9 cellular contexts compared by ENCODE assay signal in the genomic region with DNA sequence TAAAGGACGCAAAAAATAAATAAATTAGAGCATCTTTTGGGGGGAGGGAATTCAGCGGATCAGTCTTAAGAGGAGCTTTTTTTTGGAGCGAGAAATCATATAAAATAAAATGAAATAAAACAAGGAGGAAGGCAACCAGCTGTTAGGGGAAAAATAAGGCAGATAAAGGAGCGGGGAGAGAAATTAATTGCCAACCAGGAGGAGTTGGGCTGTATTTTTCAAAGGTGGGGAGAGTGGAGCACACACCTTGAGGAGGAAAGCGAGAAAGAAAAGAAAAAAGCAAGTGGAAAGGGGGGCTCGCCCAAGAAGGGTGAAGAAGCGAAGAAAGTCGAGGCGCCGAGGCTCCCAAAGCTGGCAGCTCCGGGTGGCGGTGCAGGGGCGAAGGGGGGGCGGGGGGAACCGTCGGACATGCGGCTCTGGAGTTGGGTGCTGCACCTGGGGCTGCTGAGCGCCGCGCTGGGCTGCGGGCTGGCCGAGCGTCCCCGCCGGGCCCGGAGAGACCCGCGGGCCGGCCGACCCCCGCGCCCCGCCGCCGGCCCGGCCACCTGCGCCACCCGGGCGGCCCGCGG. TPM values are rescaled to one million over a fixed set of nuclear protein-coding genes. Genes with fewer than 3 reads are reported as not detected.
DNase-seq lines count a peak whose midpoint lies in the region; ATAC-seq lines count a peak whose summit lies in the region.
"Had no signal": no experiment of that assay in that cellular context is flagged by ENCODE, and none has a peak within 500 bp of the region (broad histone marks: within the 10 kb centered on the region; RNA-seq: fewer than 3 reads in every experiment).

A gene with protein sequence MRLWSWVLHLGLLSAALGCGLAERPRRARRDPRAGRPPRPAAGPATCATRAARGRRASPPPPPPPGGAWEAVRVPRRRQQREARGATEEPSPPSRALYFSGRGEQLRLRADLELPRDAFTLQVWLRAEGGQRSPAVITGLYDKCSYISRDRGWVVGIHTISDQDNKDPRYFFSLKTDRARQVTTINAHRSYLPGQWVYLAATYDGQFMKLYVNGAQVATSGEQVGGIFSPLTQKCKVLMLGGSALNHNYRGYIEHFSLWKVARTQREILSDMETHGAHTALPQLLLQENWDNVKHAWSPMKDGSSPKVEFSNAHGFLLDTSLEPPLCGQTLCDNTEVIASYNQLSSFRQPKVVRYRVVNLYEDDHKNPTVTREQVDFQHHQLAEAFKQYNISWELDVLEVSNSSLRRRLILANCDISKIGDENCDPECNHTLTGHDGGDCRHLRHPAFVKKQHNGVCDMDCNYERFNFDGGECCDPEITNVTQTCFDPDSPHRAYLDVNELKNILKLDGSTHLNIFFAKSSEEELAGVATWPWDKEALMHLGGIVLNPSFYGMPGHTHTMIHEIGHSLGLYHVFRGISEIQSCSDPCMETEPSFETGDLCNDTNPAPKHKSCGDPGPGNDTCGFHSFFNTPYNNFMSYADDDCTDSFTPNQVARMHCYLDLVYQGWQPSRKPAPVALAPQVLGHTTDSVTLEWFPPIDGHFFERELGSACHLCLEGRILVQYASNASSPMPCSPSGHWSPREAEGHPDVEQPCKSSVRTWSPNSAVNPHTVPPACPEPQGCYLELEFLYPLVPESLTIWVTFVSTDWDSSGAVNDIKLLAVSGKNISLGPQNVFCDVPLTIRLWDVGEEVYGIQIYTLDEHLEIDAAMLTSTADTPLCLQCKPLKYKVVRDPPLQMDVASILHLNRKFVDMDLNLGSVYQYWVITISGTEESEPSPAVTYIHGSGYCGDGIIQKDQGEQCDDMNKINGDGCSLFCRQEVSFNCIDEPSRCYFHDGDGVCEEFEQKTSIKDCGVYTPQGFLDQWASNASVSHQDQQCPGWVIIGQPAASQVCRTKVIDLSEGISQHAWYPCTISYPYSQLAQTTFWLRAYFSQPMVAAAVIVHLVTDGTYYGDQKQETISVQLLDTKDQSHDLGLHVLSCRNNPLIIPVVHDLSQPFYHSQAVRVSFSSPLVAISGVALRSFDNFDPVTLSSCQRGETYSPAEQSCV (N-terminal part only) (plus strand): TSS at position 27 of the 569 bp plus-strand sequence. CDS start 382 bp downstream, at position 409.

- no peak within 1 kb of the TSS for H3K27ac Mint-ChIP-seq in activated naive CD8-positive, alpha-beta T cell treated with anti-CD3 and anti-CD28 coated beads, Interleukin-2, amount 10 ng/mL, durations not matched to agents 7 days and 5 days

- H3K27ac ChIP-seq in right cardiac atrium (ENCODE audit: low read length): peak within 1 kb of the TSS; percentile 31

- WGBS in right cardiac atrium: 3% methylated on average over 34 of the region's 41 CpGs

- no peak for DNase-seq in activated naive CD8-positive, alpha-beta T cell treated with anti-CD3 and anti-CD28 coated beads, Interleukin-2, amount 10 ng/mL, durations not matched to agents 7 days and 5 days
- DNase-seq in right cardiac atrium (peak in 2 of 3 donors; percentile 64), retina (peak; percentile 21), NCI-H82 (lab: John Stamatoyannopoulos, UW) (no peak), KG1 (lab: John Stamatoyannopoulos, UW) (no peak), RPMI8226 (no peak)
- DNase-seq: small intestine had no signal

- peaks cover 55% of the 10 kb centered on the region for H3K27me3 Mint-ChIP-seq in activated naive CD8-positive, alpha-beta T cell treated with anti-CD3 and anti-CD28 coated beads, Interleukin-2, amount 10 ng/mL, durations not matched to agents 7 days and 5 days

- peak within 1 kb of the TSS; percentile 89 for H3K4me3 ChIP-seq in right cardiac atrium (ENCODE audit: low read length)

- H3K9me3 ChIP-seq in ES-I3 (ENCODE audit: control insufficient read depth, insufficient read depth, low read length): no peaks in the 10 kb centered on the region
- H3K9me3 ChIP-seq in right cardiac atrium (ENCODE audit: control insufficient read depth, low read length): no peaks in the 10 kb centered on the region

- H3K9ac ChIP-seq in ES-I3 (ENCODE audit: low read depth, low read length): peak within 1 kb of the TSS; percentile 70; the same call in 1 of the 2 replicates

- peak within 1 kb of the TSS; percentile 29 for H3K4me3 Mint-ChIP-seq in activated naive CD8-positive, alpha-beta T cell treated with anti-CD3 and anti-CD28 coated beads, Interleukin-2, amount 10 ng/mL, durations not matched to agents 7 days and 5 days

- POLR2A ChIA-PET in activated naive CD8-positive, alpha-beta T cell treated with anti-CD3 and anti-CD28 coated beads, Interleukin-2, amount 10 ng/mL, durations not matched to agents 7 days and 5 days (lab: Charles Lee): no interaction called here

- H3K4me1 Mint-ChIP-seq in activated naive CD8-positive, alpha-beta T cell treated with anti-CD3 and anti-CD28 coated beads, Interleukin-2, amount 10 ng/mL, durations not matched to agents 7 days and 5 days: peaks cover 4% of the 10 kb centered on the region

- intact Hi-C loops in right cardiac atrium (cut with DNase I): loop anchor here (5.0 to 10.0 kb wide), 6 partner anchors 331 to 511 kb away; no protein-coding TSS in a partner anchor

- H3K36me3 ChIP-seq in ES-I3 (ENCODE audit: insufficient read depth, low read length): no peaks in the 10 kb centered on the region

- H3K4me1 ChIP-seq in ES-I3 (ENCODE audit: insufficient read depth, low read length) (peaks cover 7% of the 10 kb centered on the region; the same call in 1 of the 2 replicates), right cardiac atrium (ENCODE audit: control insufficient read depth, insufficient read depth, low read length) (peaks cover 4% of the 10 kb centered on the region)

- H3K36me3 Mint-ChIP-seq in activated naive CD8-positive, alpha-beta T cell treated with anti-CD3 and anti-CD28 coated beads, Interleukin-2, amount 10 ng/mL, durations not matched to agents 7 days and 5 days: no peaks in the 10 kb centered on the region

- H3K27me3 ChIP-seq in right cardiac atrium (ENCODE audit: control insufficient read depth, insufficient read depth): no peaks in the 10 kb centered on the region

- H3K9me3 Mint-ChIP-seq in activated naive CD8-positive, alpha-beta T cell treated with anti-CD3 and anti-CD28 coated beads, Interleukin-2, amount 10 ng/mL, durations not matched to agents 7 days and 5 days: no peaks in the 10 kb centered on the region

- ATAC-seq in activated naive CD8-positive, alpha-beta T cell treated with anti-CD3 and anti-CD28 coated beads, Interleukin-2, amount 10 ng/mL, durations not matched to agents 7 days and 5 days (ENCODE audit: low read depth): no peak
- ATAC-seq in right cardiac atrium (no peak), GM21447 (IDR thresholded peaks at IDR 0.05; ENCODE audit: unreplicated experiment) (no peak)

RNA-seq across cellular contexts. Expression of the gene that starts here (rescaled TPM):
- not detected for total RNA-seq in activated naive CD8-positive, alpha-beta T cell treated with anti-CD3 and anti-CD28 coated beads, Interleukin-2, amount 10 ng/mL, durations not matched to agents 7 days and 5 days
- total RNA-seq in right cardiac atrium: 1 to 10 TPM; 1.5 to 7.0 (median 2.3) TPM
- 0.59 TPM for polyA plus RNA-seq in right cardiac atrium

Comparison
In these comparisons a context has a peak if more than half of its experiments do, and no peak if none do; other contexts are left out.
1. DNase-seq: peak in right cardiac atrium (2 of 3) and retina (single experiment); none in activated naive CD8-positive, alpha-beta T cell treated with anti-CD3 and anti-CD28 coated beads, Interleukin-2, amount 10 ng/mL, durations not matched to agents 7 days and 5 days (single experiment), NCI-H82 (single experiment), KG1 (single experiment) and RPMI8226 (single experiment).